Comparison of ENCODE assay signal across 3 cellular contexts in the genomic region with DNA sequence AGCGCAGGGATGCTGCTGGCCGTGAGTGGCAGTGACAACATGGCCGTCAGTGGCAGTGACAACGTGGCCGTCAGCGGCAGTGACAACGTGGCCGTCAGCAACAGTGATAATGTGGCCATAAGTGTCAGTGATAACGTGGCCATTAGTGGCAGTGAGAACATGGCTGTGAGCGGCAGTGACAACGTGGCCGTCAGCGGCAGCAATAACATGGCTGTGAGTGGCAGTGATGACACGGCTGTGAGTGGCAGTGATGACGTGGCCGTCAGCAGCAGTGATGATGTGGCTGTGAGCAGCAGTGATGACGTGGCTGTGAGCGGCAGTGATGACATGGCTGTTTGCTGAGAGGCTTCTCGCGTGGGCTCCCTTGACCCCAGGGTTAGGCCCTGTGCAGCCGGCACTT.
TF ChIP-seq lines count a peak whose summit lies in the region.

No MANE protein-coding gene starts in this region.

TF ChIP-seq in HepG2, 621 proteins besides CTCF, POLR2A, EP300 and RAD21 (continues in another document):
- TF ChIP-seq FUBP1 (CRISPR knock-in tag; IDR thresholded peaks at IDR 0.05; ENCODE audit: borderline replicate concordance) (no peak), TBX3 (IDR thresholded peaks at IDR 0.05; ENCODE audit: borderline replicate concordance) (no peak), SSRP1 (CRISPR knock-in tag; IDR thresholded peaks at IDR 0.05) (no peak)
- TF ChIP-seq, protein P1, sequence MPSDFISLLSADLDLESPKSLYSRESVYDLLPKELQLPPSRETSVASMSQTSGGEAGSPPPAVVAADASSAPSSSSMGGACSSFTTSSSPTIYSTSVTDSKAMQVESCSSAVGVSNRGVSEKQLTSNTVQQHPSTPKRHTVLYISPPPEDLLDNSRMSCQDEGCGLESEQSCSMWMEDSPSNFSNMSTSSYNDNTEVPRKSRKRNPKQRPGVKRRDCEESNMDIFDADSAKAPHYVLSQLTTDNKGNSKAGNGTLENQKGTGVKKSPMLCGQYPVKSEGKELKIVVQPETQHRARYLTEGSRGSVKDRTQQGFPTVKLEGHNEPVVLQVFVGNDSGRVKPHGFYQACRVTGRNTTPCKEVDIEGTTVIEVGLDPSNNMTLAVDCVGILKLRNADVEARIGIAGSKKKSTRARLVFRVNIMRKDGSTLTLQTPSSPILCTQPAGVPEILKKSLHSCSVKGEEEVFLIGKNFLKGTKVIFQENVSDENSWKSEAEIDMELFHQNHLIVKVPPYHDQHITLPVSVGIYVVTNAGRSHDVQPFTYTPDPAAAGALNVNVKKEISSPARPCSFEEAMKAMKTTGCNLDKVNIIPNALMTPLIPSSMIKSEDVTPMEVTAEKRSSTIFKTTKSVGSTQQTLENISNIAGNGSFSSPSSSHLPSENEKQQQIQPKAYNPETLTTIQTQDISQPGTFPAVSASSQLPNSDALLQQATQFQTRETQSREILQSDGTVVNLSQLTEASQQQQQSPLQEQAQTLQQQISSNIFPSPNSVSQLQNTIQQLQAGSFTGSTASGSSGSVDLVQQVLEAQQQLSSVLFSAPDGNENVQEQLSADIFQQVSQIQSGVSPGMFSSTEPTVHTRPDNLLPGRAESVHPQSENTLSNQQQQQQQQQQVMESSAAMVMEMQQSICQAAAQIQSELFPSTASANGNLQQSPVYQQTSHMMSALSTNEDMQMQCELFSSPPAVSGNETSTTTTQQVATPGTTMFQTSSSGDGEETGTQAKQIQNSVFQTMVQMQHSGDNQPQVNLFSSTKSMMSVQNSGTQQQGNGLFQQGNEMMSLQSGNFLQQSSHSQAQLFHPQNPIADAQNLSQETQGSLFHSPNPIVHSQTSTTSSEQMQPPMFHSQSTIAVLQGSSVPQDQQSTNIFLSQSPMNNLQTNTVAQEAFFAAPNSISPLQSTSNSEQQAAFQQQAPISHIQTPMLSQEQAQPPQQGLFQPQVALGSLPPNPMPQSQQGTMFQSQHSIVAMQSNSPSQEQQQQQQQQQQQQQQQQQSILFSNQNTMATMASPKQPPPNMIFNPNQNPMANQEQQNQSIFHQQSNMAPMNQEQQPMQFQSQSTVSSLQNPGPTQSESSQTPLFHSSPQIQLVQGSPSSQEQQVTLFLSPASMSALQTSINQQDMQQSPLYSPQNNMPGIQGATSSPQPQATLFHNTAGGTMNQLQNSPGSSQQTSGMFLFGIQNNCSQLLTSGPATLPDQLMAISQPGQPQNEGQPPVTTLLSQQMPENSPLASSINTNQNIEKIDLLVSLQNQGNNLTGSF (CRISPR knock-in tag; IDR thresholded peaks at IDR 0.05), result no peak
- TF ChIP-seq, protein P2, sequence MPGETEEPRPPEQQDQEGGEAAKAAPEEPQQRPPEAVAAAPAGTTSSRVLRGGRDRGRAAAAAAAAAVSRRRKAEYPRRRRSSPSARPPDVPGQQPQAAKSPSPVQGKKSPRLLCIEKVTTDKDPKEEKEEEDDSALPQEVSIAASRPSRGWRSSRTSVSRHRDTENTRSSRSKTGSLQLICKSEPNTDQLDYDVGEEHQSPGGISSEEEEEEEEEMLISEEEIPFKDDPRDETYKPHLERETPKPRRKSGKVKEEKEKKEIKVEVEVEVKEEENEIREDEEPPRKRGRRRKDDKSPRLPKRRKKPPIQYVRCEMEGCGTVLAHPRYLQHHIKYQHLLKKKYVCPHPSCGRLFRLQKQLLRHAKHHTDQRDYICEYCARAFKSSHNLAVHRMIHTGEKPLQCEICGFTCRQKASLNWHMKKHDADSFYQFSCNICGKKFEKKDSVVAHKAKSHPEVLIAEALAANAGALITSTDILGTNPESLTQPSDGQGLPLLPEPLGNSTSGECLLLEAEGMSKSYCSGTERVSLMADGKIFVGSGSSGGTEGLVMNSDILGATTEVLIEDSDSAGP (CRISPR knock-in tag; IDR thresholded peaks at IDR 0.05; ENCODE audit: borderline replicate concordance), result no peak

TF ChIP-seq in K562, 482 proteins besides CTCF, POLR2A, EP300 and RAD21 (continues in another document):
- TF ChIP-seq KHSRP (IDR thresholded peaks at IDR 0.05) (peak; percentile 71; the same call in 1 of the 2 replicates), CHD4 (IDR thresholded peaks at IDR 0.05; ENCODE audit: insufficient read depth, insufficient replicate concordance, low read depth, low read length, poor library complexity, severe bottlenecking) (no peak), TGIF2 (CRISPR knock-in tag; IDR thresholded peaks at IDR 0.05) (no peak), HOXB6 (CRISPR knock-in tag; IDR thresholded peaks at IDR 0.05; ENCODE audit: borderline replicate concordance) (no peak), THAP12 (CRISPR knock-in tag; IDR thresholded peaks at IDR 0.05) (no peak), POLR2H (tag; IDR thresholded peaks at IDR 0.05; ENCODE audit: low read depth) (no peak), MTA2 (IDR thresholded peaks at IDR 0.05; ENCODE audit: low read depth) (no peak), CTBP1 (IDR thresholded peaks at IDR 0.05; ENCODE audit: borderline replicate concordance) (peak; percentile 63; the same call in 1 of the 2 replicates), ZEB2 (IDR thresholded peaks at IDR 0.05) (no peak), ZFPM2 (CRISPR knock-in tag; IDR thresholded peaks at IDR 0.05) (no peak), BMI1 (IDR thresholded peaks at IDR 0.05; ENCODE audit: low read length) (no peak), FOXA1 (IDR thresholded peaks at IDR 0.05; ENCODE audit: borderline replicate concordance) (no peak), RFX5 (IDR thresholded peaks at IDR 0.05; ENCODE audit: low read depth, low read length) (no peak), E2F3 (CRISPR knock-in tag; IDR thresholded peaks at IDR 0.05) (no peak), SIN3A (IDR thresholded peaks at IDR 0.05; ENCODE audit: borderline replicate concordance in 2 of 2, control insufficient read depth in 1 of 2, low read depth in 2 of 2, low read length in 2 of 2) (no peak), MNT (conservative IDR thresholded peaks at IDR 0.05) (peak; percentile 27 to 65; a peak in 2 of 4 replicates), RCOR1 (IDR thresholded peaks at IDR 0.05; ENCODE audit: borderline replicate concordance in 1 of 2, low read depth in 2 of 2, low read length in 2 of 2) (no peak), TAL1 (IDR thresholded peaks at IDR 0.05) (no peak), CBX8 (IDR thresholded peaks at IDR 0.05; ENCODE audit: borderline replicate concordance, extremely low read depth, low read depth, low read length, poor library complexity, severe bottlenecking) (no peak), MAFG (tag; conservative IDR thresholded peaks at IDR 0.05) (0 out of 2 replicates have a peak, but pooled peaks have one; percentile 13), KDM4B (IDR thresholded peaks at IDR 0.05; ENCODE audit: borderline replicate concordance in 2 of 2, low read depth in 1 of 2) (no peak), NFXL1 (CRISPR knock-in tag; IDR thresholded peaks at IDR 0.05) (no peak), ZNF830 (CRISPR knock-in tag; IDR thresholded peaks at IDR 0.05) (no peak), ZNF311 (CRISPR knock-in tag; IDR thresholded peaks at IDR 0.05) (no peak), GATAD2B (IDR thresholded peaks at IDR 0.05; ENCODE audit: borderline replicate concordance) (no peak), RBM17 (IDR thresholded peaks at IDR 0.05; ENCODE audit: borderline replicate concordance, low read depth, low read length) (no peak)

TF ChIP-seq in neural cell, 6 proteins besides CTCF, POLR2A, EP300 and RAD21:
- TF ChIP-seq MXI1 (conservative IDR thresholded peaks at IDR 0.05; ENCODE audit: poor library complexity, severe bottlenecking), result no peak
- TF ChIP-seq POLR2AphosphoS5 (IDR thresholded peaks at IDR 0.05), result peak; percentile 44
TF ChIP-seq in neural cell: peak in this region for 1.
